ENCODE assay signal across 21 cellular contexts in the genomic region with DNA sequence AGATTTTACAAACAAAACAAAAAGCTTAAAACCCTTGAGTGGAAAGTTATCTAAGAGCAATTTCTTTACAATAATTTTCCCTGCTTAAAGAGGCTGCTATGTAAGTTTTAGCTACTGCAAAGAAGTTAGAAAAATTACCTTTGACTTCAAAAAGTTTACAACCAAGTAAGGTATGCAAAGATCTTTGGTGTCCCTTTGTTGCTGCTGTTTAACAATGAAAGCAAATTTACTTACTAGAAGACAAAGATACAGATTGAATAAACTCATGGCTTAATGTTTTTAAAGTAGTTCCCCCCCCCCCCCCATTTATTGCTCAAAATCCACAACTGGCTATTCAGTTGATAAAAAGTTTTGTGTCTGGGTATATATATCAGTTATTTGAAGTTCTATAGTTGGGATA.
"Had no signal": no experiment of that assay in that cellular context is flagged by ENCODE, and none has a peak within 500 bp of the region (broad histone marks: within the 10 kb centered on the region; RNA-seq: fewer than 3 reads in every experiment).

No MANE protein-coding gene starts in this region.

- H3K27me3 Mint-ChIP-seq: activated CD4-positive, alpha-beta T cell treated with anti-CD3 and anti-CD28 coated beads, Interleukin-2, amount 10 ng/mL, durations not matched to agents 7 days and 5 days; central memory CD8-positive, alpha-beta T cell; stimulated activated naive CD8-positive, alpha-beta T cell treated with anti-CD3 and anti-CD28 coated beads, Interleukin-15, amount 100 ng/mL, for 72 hours; type B pancreatic cell had no signal

- H3K9me3 ChIP-seq: ovary, SK-N-SH, testis had no signal

- H3K27ac ChIP-seq: brain microvascular endothelial cell, ovary had no signal

- H3K9me3 Mint-ChIP-seq: activated CD4-positive, alpha-beta T cell treated with anti-CD3 and anti-CD28 coated beads, Interleukin-2, amount 10 ng/mL, durations not matched to agents 7 days and 5 days; central memory CD8-positive, alpha-beta T cell; natural killer cell; type B pancreatic cell had no signal

- H3K4me3 Mint-ChIP-seq: activated CD4-positive, alpha-beta T cell treated with anti-CD3 and anti-CD28 coated beads, Interleukin-2, amount 10 ng/mL, durations not matched to agents 7 days and 5 days; central memory CD8-positive, alpha-beta T cell; natural killer cell; type B pancreatic cell had no signal

- ATAC-seq: esophagus mucosa; natural killer cell; stimulated activated naive CD8-positive, alpha-beta T cell treated with anti-CD3 and anti-CD28 coated beads, Interleukin-15, amount 100 ng/mL, for 72 hours had no signal

- H3K27ac Mint-ChIP-seq: activated CD4-positive, alpha-beta T cell treated with anti-CD3 and anti-CD28 coated beads, Interleukin-2, amount 10 ng/mL, durations not matched to agents 7 days and 5 days; natural killer cell; type B pancreatic cell had no signal

- DNase-seq: activated CD4-positive, alpha-beta T cell treated with anti-CD3 and anti-CD28 coated beads, Interleukin-2, amount 10 ng/mL, durations not matched to agents 7 days and 5 days; activated CD4-positive, CD25-positive, alpha-beta regulatory T cell; activated CD8-positive, alpha-beta memory T cell treated with anti-CD3 and anti-CD28 coated beads, Interleukin-2, amount 50 U/mL, for 4 hours; activated gamma-delta T cell; activated T-cell treated with anti-CD3 and anti-CD28 coated beads, Interleukin-2, amount 50 U/mL, for 48 hours; aorta; brain microvascular endothelial cell; cortex of kidney; effector CD8-positive, alpha-beta T cell; mesenchymal stem cell; natural killer cell; ovary; SK-N-SH; stimulated activated CD4-positive, alpha-beta T cell treated with anti-CD3 and anti-CD28 coated beads, Interleukin-4, amount 100 ng/mL, for 1 hour; stimulated activated naive CD8-positive, alpha-beta T cell treated with anti-CD3 and anti-CD28 coated beads, Interleukin-15, amount 100 ng/mL, for 72 hours; T-helper 1 cell; T1000; testis had no signal
